ENCODE assay signal across 1 cellular context in the genomic region with DNA sequence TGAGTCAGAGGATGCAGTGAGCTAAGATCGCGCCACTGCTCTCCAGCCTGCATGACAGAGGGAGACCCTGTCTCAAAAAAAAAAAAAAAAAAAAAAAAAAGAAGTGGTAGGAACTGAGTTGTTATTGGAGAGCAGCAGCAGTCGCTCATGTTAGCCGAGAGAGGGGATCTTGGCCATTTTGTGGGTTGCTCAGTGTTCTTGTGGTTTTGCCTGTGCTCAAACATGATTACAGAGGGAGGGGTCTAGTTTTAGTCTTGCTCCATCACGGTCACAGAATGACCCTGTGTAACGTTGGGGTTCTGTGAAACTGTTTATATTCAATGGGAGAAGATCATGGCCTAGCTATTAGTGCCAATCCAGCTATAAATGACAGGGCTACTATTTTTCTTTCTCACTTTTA.
TF ChIP-seq lines count a peak whose summit lies in the region.

No MANE protein-coding gene starts in this region.

TF ChIP-seq in K562, 482 proteins besides CTCF, POLR2A, EP300 and RAD21:
- TF ChIP-seq YY1 (IDR thresholded peaks at IDR 0.05; ENCODE audit: borderline replicate concordance in 1 of 3, control insufficient read depth in 1 of 3, extremely low read depth in 1 of 3, insufficient read depth in 3 of 3, insufficient read length in 1 of 3, insufficient replicate concordance in 2 of 3, low read depth in 1 of 3, low read length in 2 of 3): peak in 1 of 3 experiments; percentile 21
- TF ChIP-seq NFRKB (IDR thresholded peaks at IDR 0.05; ENCODE audit: low read depth): no peak
